In genomic region chr19:7852851-7853759, GRCh38 we compare ENCODE assay signal across 1 cellular context.
A peak's percentile ranks its signal among the peaks of the same experiment; 100 is the strongest.
TF ChIP-seq lines count a peak whose summit lies in the region.

No MANE protein-coding gene starts in this region.

TF ChIP-seq in K562, 482 proteins besides CTCF, POLR2A, EP300 and RAD21 (continued from another document and continues in another):
- no peak for TF ChIP-seq KLF6 (CRISPR knock-in tag; IDR thresholded peaks at IDR 0.05; ENCODE audit: borderline replicate concordance)
- peak; percentile 90 for TF ChIP-seq DACH1 (IDR thresholded peaks at IDR 0.05; ENCODE audit: partially characterized antibody)
- TF ChIP-seq DEAF1 (CRISPR knock-in tag; IDR thresholded peaks at IDR 0.05), result no peak
- peak; percentile 64 to 96; a peak in 2 of 4 replicates for TF ChIP-seq SIN3A (IDR thresholded peaks at IDR 0.05; ENCODE audit: borderline replicate concordance in 2 of 2, control insufficient read depth in 1 of 2, low read depth in 2 of 2, low read length in 2 of 2)
- TF ChIP-seq LCOR (CRISPR knock-in tag; IDR thresholded peaks at IDR 0.05), result no peak
- no peak for TF ChIP-seq RFX5 (IDR thresholded peaks at IDR 0.05; ENCODE audit: low read depth, low read length)
- TF ChIP-seq DIDO1 (tag; IDR thresholded peaks at IDR 0.05; ENCODE audit: low read depth), result no peak
- no peak for TF ChIP-seq FOXM1 (IDR thresholded peaks at IDR 0.05; ENCODE audit: low read depth)
- TF ChIP-seq FOXM1 (CRISPR knock-in tag; IDR thresholded peaks at IDR 0.05; ENCODE audit: low read depth), result no peak
- TF ChIP-seq ZNF431 (CRISPR knock-in tag; IDR thresholded peaks at IDR 0.05), result no peak
- TF ChIP-seq CLOCK (CRISPR knock-in tag; IDR thresholded peaks at IDR 0.05; ENCODE audit: borderline replicate concordance), result no peak
- TF ChIP-seq FUS (optimal IDR thresholded peaks at IDR 0.05; ENCODE audit: low read depth, low read length), result no peak
- no peak for TF ChIP-seq MXD1 (CRISPR knock-in tag; IDR thresholded peaks at IDR 0.05; ENCODE audit: borderline replicate concordance, poor library complexity, severe bottlenecking)
- TF ChIP-seq IRF9 (tag; IDR thresholded peaks at IDR 0.05), result no peak
- no peak for TF ChIP-seq ATF6 (CRISPR knock-in tag; IDR thresholded peaks at IDR 0.05)
- TF ChIP-seq ZMIZ1 (IDR thresholded peaks at IDR 0.05; ENCODE audit: low read depth in 2 of 2, low read length in 2 of 2), result no peak
- no peak for TF ChIP-seq TRIM24 (IDR thresholded peaks at IDR 0.05)
- no peak for TF ChIP-seq ZNF324 (CRISPR knock-in tag; IDR thresholded peaks at IDR 0.05)
- no peak for TF ChIP-seq KDM1A (IDR thresholded peaks at IDR 0.05)
- no peak for TF ChIP-seq ZNF551 (CRISPR knock-in tag; IDR thresholded peaks at IDR 0.05)
- TF ChIP-seq THRAP3 (IDR thresholded peaks at IDR 0.05; ENCODE audit: borderline replicate concordance), result no peak
- no peak for TF ChIP-seq HOXB6 (CRISPR knock-in tag; IDR thresholded peaks at IDR 0.05; ENCODE audit: borderline replicate concordance)
- TF ChIP-seq NKRF (IDR thresholded peaks at IDR 0.05; ENCODE audit: borderline replicate concordance), result no peak
- TF ChIP-seq MNT (conservative IDR thresholded peaks at IDR 0.05), result peak in 1 of 2 experiments; percentile 63; a peak in 2 of 4 replicates
- TF ChIP-seq KLF16 (IDR thresholded peaks at IDR 0.05), result peak; percentile 67
- no peak for TF ChIP-seq SAFB (IDR thresholded peaks at IDR 0.05; ENCODE audit: borderline replicate concordance, low read depth, low read length)
- TF ChIP-seq TFAP4 (CRISPR knock-in tag; IDR thresholded peaks at IDR 0.05; ENCODE audit: borderline replicate concordance), result peak; percentile 99
- peak; percentile 24 for TF ChIP-seq CTCFL (IDR thresholded peaks at IDR 0.05; ENCODE audit: borderline replicate concordance, insufficient read depth, low read depth, low read length, poor library complexity, severe bottlenecking)
- TF ChIP-seq TCF3 (CRISPR knock-in tag; IDR thresholded peaks at IDR 0.05), result peak; percentile 50; the same call in 1 of the 2 replicates
- TF ChIP-seq ESRRA (IDR thresholded peaks at IDR 0.05; ENCODE audit: borderline replicate concordance, low read depth), result 0 out of 2 replicates have a peak, but pooled peaks have one; percentile 31
- no peak for TF ChIP-seq ELF1 (tag; IDR thresholded peaks at IDR 0.05)
- TF ChIP-seq TAF15 (IDR thresholded peaks at IDR 0.05; ENCODE audit: low read depth, low read length), result no peak
- no peak for TF ChIP-seq XRCC4 (IDR thresholded peaks at IDR 0.05; ENCODE audit: extremely low read depth, insufficient read depth, insufficient read length)
- TF ChIP-seq RBM25 (IDR thresholded peaks at IDR 0.05; ENCODE audit: low read depth, low read length, severe bottlenecking), result no peak
- TF ChIP-seq ETV6 (IDR thresholded peaks at IDR 0.05; ENCODE audit: borderline replicate concordance in 1 of 2, low read depth in 2 of 2, low read length in 1 of 2), result no peak
- no peak for TF ChIP-seq ETV6 (CRISPR knock-in tag; IDR thresholded peaks at IDR 0.05; ENCODE audit: borderline replicate concordance)
- no peak for TF ChIP-seq ERF (CRISPR knock-in tag; IDR thresholded peaks at IDR 0.05)
- peak; percentile 45; the same call in 1 of the 2 replicates for TF ChIP-seq MTA3 (IDR thresholded peaks at IDR 0.05; ENCODE audit: borderline replicate concordance)
- no peak for TF ChIP-seq ZBTB26 (CRISPR knock-in tag; IDR thresholded peaks at IDR 0.05)
- no peak for TF ChIP-seq DPF2 (IDR thresholded peaks at IDR 0.05)
- no peak for TF ChIP-seq IFI16 (CRISPR knock-in tag; IDR thresholded peaks at IDR 0.05)
- TF ChIP-seq ETV5 (CRISPR knock-in tag; IDR thresholded peaks at IDR 0.05; ENCODE audit: low read depth), result no peak
- TF ChIP-seq NFIX (CRISPR knock-in tag; IDR thresholded peaks at IDR 0.05; ENCODE audit: low read depth), result no peak
